8 cellular contexts compared by ENCODE assay signal in genomic region chr19:1672038-1672768, GRCh38. TPM values are rescaled to one million over a fixed set of nuclear protein-coding genes. Genes with fewer than 3 reads are reported as not detected.
A peak's percentile ranks its signal among the peaks of the same experiment; 100 is the strongest.
DNase-seq lines count a peak whose midpoint lies in the region; ATAC-seq and TF ChIP-seq lines count a peak whose summit lies in the region.

No MANE protein-coding gene starts in this region.

- no peak for ATAC-seq in GM19035 (IDR thresholded peaks at IDR 0.05; ENCODE audit: unreplicated experiment)

- no peaks in the 10 kb centered on the region for H3K36me3 ChIP-seq in prostate gland

- H3K27me3 ChIP-seq in prostate gland (replicated peaks; ENCODE audit: insufficient read depth), result peaks cover 34% of the 10 kb centered on the region

- no peaks in the 10 kb centered on the region for H3K9me3 ChIP-seq in prostate gland

- H3K4me3 ChIP-seq in fibroblast of pulmonary artery (replicated peaks; ENCODE audit: low read depth, low read length) (peak overlapping the region; percentile 25), prostate gland (no peak overlapping the region)

- TF ChIP-seq CTCF in GM10266 (IDR thresholded peaks at IDR 0.05; ENCODE audit: control insufficient read depth, insufficient read depth, low read depth, missing control alignments) (peak; percentile 73), fibroblast of pulmonary artery (IDR thresholded peaks at IDR 0.05; ENCODE audit: low read length, missing control alignments) (peak; percentile 63), prostate gland (IDR thresholded peaks at IDR 0.05) (peak; percentile 60 to 81 (median 70))

- TF ChIP-seq POLR2A in prostate gland (IDR thresholded peaks at IDR 0.05), result no peak

- no peaks in the 10 kb centered on the region for H3K4me1 ChIP-seq in prostate gland (replicated peaks)

- WGBS in prostate gland, result 6% methylated on average over 54 of the region's 57 CpGs

- intact Hi-C loops in prostate gland (cut with DNase I), result loop anchor here (5.0 to 10.0 kb wide), 2 partner anchors 123 to 130 kb away; no protein-coding TSS in a partner anchor

- DNase-seq in GM10266 (ENCODE audit: extremely low spot score) (peak; percentile 82), NCI-H1105 treated with DMSO at 0.1 percent for 48 hours (lab: John Stamatoyannopoulos, UW) (peak; percentile 21), fibroblast of pulmonary artery (ENCODE audit: low read depth) (peak; percentile 48), prostate gland (ENCODE audit: low spot score) (no peak), GOT3 (lab: John Stamatoyannopoulos, UW) (no peak), pons (ENCODE audit: low spot score) (no peak)
- peak; percentile 79 for DNase-seq in activated T-cell treated with anti-CD3 and anti-CD28 coated beads, Interleukin-2, amount 50 U/mL, for 48 hours

- H3K27ac ChIP-seq in prostate gland, result no peak overlapping the region

RNA-seq across cellular contexts. Expression of gene TCF3, which starts 19.8 kb away (rescaled TPM):
- total RNA-seq in prostate gland, result 100 to 1,000 TPM in 1 of 2 donors, 10 to 100 TPM in 1; 91.5 to 332 TPM

Comparison
In these comparisons a context has a peak if more than half of its experiments do, and no peak if none do; other contexts are left out.
1. DNase-seq: peak in GM10266 (single experiment), NCI-H1105 treated with DMSO at 0.1 percent for 48 hours (single experiment), activated T-cell treated with anti-CD3 and anti-CD28 coated beads, Interleukin-2, amount 50 U/mL, for 48 hours (2 of 2) and fibroblast of pulmonary artery (single experiment); none in prostate gland (single experiment), GOT3 (single experiment) and pons (single experiment).
2. Peak in every context shown above with its lines, with median percentiles within 50 percentile points of each other: CTCF ChIP-seq.